In genomic region chr16:88977845-88978607, GRCh38 we compare ENCODE assay signal across 1 cellular context.
TF ChIP-seq lines count a peak whose summit lies in the region.

No MANE protein-coding gene starts in this region.

TF ChIP-seq in GM12878, 131 proteins besides CTCF, POLR2A, EP300 and RAD21 (continued from another document):
- 0 out of 2 replicates have a peak, but pooled peaks have one; percentile 22 for TF ChIP-seq ZBTB40 (IDR thresholded peaks at IDR 0.05; ENCODE audit: borderline replicate concordance)
